ENCODE assay signal across 8 cellular contexts in the genomic region with DNA sequence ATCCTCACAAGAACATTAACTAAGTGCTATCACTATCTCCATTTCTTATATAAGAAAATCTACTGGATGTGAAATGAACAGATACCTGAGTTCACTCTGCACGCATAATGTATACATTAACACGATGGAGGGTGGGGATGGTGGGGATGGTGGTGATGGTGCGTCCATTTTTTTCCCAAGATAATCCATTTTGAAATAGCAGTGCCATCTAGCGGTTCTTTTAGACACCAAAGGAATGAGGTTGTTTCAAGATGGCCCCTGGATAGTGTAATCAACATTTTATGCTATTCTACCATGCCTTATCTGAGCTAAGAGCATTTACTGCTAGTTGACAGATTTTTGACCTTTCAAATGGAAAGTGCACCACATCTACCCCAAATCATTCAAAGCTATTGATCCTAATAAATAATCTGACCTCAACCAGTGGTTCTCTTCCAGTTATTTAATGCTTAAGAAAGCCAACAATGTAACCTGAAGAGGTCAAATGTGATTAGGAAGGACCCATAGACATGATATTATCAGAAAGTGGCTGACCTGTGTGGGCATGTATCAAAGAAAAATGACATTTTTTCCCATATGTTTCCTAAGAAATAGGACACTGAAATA.
DNase-seq lines count a peak whose midpoint lies in the region; ATAC-seq and TF ChIP-seq lines count a peak whose summit lies in the region.

No MANE protein-coding gene starts in this region.

- H3K36me3 ChIP-seq in Karpas-422 (ENCODE audit: insufficient read depth, low read length) (no peaks in the 10 kb centered on the region), adrenal gland (replicated peaks in 1 of 2) (no peaks in the 10 kb centered on the region), lower lobe of right lung (no peaks in the 10 kb centered on the region)

- ATAC-seq in GM18502 (IDR thresholded peaks at IDR 0.05; ENCODE audit: poor library complexity, unreplicated experiment) (peak; percentile 61), lower lobe of right lung (no peak), GM21825 (IDR thresholded peaks at IDR 0.05; ENCODE audit: unreplicated experiment) (no peak)

- H4K20me1 ChIP-seq in Karpas-422 (ENCODE audit: insufficient read depth, low read depth, low read length), result no peaks in the 10 kb centered on the region

- peak; percentile 55 for TF ChIP-seq CTCF in AG04449 (IDR thresholded peaks at IDR 0.05; ENCODE audit: insufficient read depth, low read length, missing control alignments)
- peak; percentile 23 to 57 (median 49) for TF ChIP-seq CTCF in adrenal gland (IDR thresholded peaks at IDR 0.05)
- TF ChIP-seq CTCF in lower lobe of right lung (IDR thresholded peaks at IDR 0.05), result peak; percentile 25

- no peaks in the 10 kb centered on the region for H3K27me3 ChIP-seq in Karpas-422 (ENCODE audit: low read length)
- no peaks in the 10 kb centered on the region for H3K27me3 ChIP-seq in adrenal gland
- H3K27me3 ChIP-seq in lower lobe of right lung (ENCODE audit: low read depth), result no peaks in the 10 kb centered on the region

- H3K9ac ChIP-seq in Karpas-422 (ENCODE audit: low read length), result no peak overlapping the region

- H2AFZ ChIP-seq in Karpas-422 (ENCODE audit: low read length), result no peak overlapping the region

- DNase-seq in AG04449 (ENCODE audit: low read depth, low spot score) (no peak), Karpas-422 (peak; percentile 86), adrenal gland (peak in 1 of 7 donors; percentile 4), lower lobe of right lung (no peak), GOT3 (lab: John Stamatoyannopoulos, UW) (no peak), NCI-H128 (lab: John Stamatoyannopoulos, UW; ENCODE audit: unreplicated experiment) (no peak)

- H3K27ac ChIP-seq in Karpas-422 (ENCODE audit: low read length) (no peak overlapping the region), adrenal gland (no peak overlapping the region), lower lobe of right lung (no peak overlapping the region)

- POLR2A ChIA-PET in AG04449 (lab: Yijun Ruan, JAX), result no interaction called here

- H3K4me2 ChIP-seq in Karpas-422 (ENCODE audit: low read depth, low read length, poor library complexity, severe bottlenecking), result no peak overlapping the region

- CTCF ChIA-PET in AG04449 (lab: Yijun Ruan, JAX), result interaction anchor here (0.7 to 4.4 kb wide), 21 partner anchors 9 to 1510 kb away, joined by 3 to 72 read pairs (median 4); no protein-coding TSS in a partner anchor

- WGBS in adrenal gland, 4 donors, result 28 to 39% (median 33%) methylated on average over 4 of the region's 4 CpGs

- no peak overlapping the region for H3K4me3 ChIP-seq in AG04449 (ENCODE audit: low read depth, low read length)
- no peak overlapping the region for H3K4me3 ChIP-seq in Karpas-422 (ENCODE audit: low read length)
- H3K4me3 ChIP-seq in adrenal gland, result no peak overlapping the region
- H3K4me3 ChIP-seq in lower lobe of right lung, result no peak overlapping the region

- H3K4me1 ChIP-seq in Karpas-422 (ENCODE audit: low read length) (no peaks in the 10 kb centered on the region), adrenal gland (replicated peaks in 1 of 2) (no peaks in the 10 kb centered on the region), lower lobe of right lung (no peaks in the 10 kb centered on the region)

- no peaks in the 10 kb centered on the region for H3K79me2 ChIP-seq in Karpas-422 (ENCODE audit: low read length)

- TF ChIP-seq POLR2A in adrenal gland (IDR thresholded peaks at IDR 0.05), result no peak

- H3K9me2 ChIP-seq in Karpas-422 (replicated peaks; ENCODE audit: insufficient read depth, low read length), result no peaks in the 10 kb centered on the region

- intact Hi-C loops in adrenal gland (cut with DNase I), result no loop called here
- intact Hi-C loops in lower lobe of right lung (cut with DNase I), result no loop called here

- H3K9me3 ChIP-seq in Karpas-422 (ENCODE audit: low read length), result no peaks in the 10 kb centered on the region
- H3K9me3 ChIP-seq in adrenal gland (replicated peaks in 1 of 3), result no peaks in the 10 kb centered on the region
- H3K9me3 ChIP-seq in lower lobe of right lung, result no peaks in the 10 kb centered on the region
